In the genomic region with DNA sequence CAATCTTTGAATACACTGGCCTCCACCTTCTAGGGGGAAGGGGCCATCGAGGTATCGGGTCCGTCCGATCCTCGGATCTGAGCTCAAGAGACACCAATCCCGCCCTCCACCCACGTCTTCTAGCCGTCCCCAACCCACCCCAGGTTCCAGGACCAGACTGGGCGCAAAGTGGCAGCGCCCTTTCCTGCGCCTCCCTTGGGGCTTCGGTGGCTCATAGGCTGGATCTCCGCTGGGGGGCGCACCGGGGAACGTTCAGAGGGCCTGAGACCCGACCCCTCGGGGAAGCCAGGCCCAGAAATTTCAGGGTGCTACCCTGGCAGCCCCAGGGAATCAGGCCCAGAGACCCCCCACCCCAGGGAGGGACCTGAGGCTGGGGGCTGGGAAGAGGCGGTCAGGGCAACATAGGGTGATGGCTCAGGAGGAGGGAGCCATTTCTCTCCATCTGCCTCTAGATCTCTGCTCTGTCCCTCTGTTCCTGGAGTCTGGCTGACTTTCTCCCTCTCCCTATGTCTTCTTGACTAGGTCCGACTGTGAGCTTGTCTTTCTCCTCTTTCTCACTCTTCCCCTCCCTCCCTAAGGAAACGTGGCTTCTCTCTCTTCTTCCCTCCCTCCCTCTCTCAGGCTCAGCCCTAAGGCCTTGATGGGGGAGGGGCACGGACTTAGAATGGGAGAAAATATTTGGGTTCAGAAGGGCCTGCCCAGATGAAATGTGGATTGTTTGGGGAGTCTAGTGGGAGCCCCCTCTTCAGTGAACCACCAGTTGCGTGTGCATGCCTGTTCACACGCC, we compare ENCODE assay signal across 9 cellular contexts. TPM values are rescaled to one million over a fixed set of nuclear protein-coding genes. Genes with fewer than 3 reads are reported as not detected.
A peak's percentile ranks its signal among the peaks of the same experiment; 100 is the strongest.
DNase-seq lines count a peak whose midpoint lies in the region; ATAC-seq and TF ChIP-seq lines count a peak whose summit lies in the region.
"Had no signal": no experiment of that assay in that cellular context is flagged by ENCODE, and none has a peak within 500 bp of the region (broad histone marks: within the 10 kb centered on the region; RNA-seq: fewer than 3 reads in every experiment).

No MANE protein-coding gene starts in this region.

- peaks cover 43% of the 10 kb centered on the region for H3K36me3 ChIP-seq in SJSA1
- H3K36me3 ChIP-seq in ectodermal cell (ENCODE audit: control insufficient read depth, insufficient read depth, low read length), result no peaks in the 10 kb centered on the region
- H3K36me3 ChIP-seq in muscle layer of colon (ENCODE audit: insufficient read depth, low read length), result no peaks in the 10 kb centered on the region
- no peaks in the 10 kb centered on the region for H3K36me3 ChIP-seq in upper lobe of right lung

- H3K9me3 ChIP-seq in SJSA1 (replicated peaks) (no peaks in the 10 kb centered on the region), ectodermal cell (ENCODE audit: control insufficient read depth, low read length) (no peaks in the 10 kb centered on the region), muscle layer of colon (ENCODE audit: low read length) (no peaks in the 10 kb centered on the region), upper lobe of right lung (no peaks in the 10 kb centered on the region)

- intact Hi-C loops in upper lobe of right lung (cut with DNase I), result no loop called here

- TF ChIP-seq CTCF in upper lobe of right lung (IDR thresholded peaks at IDR 0.05), result peak; percentile 52

- peak; percentile 81 to 86 for DNase-seq in SJSA1 (ENCODE audit: low read depth in 1 of 2, low spot score in 2 of 2)
- peak; percentile 89 for DNase-seq in upper lobe of right lung
- DNase-seq in NCI-H187 (lab: John Stamatoyannopoulos, UW), result no peak
- DNase-seq in Ammon's horn (ENCODE audit: low spot score), result no peak
- DNase-seq in superior temporal gyrus (ENCODE audit: extremely low spot score), result no peak
- DNase-seq: activated B cell treated with CpG ODN at 0.5 μM for 24 hours had no signal

- H3K4me1 ChIP-seq in SJSA1 (replicated peaks) (peaks cover 55% of the 10 kb centered on the region), ectodermal cell (ENCODE audit: control insufficient read depth, insufficient read depth, low read length) (peaks cover 18% of the 10 kb centered on the region), muscle layer of colon (ENCODE audit: insufficient read depth, low read length) (peaks cover 49% of the 10 kb centered on the region), upper lobe of right lung (peaks cover 36% of the 10 kb centered on the region)

- 10 to 11% methylated on average over 23 to 24 of the region's 24 CpGs for WGBS in ectodermal cell, 2 experiments

- H3K27me3 ChIP-seq in SJSA1 (replicated peaks), result no peaks in the 10 kb centered on the region
- H3K27me3 ChIP-seq in ectodermal cell (ENCODE audit: control insufficient read depth, insufficient read depth, low read length, poor library complexity, severe bottlenecking), result peaks cover 11% of the 10 kb centered on the region
- H3K27me3 ChIP-seq in muscle layer of colon (ENCODE audit: control insufficient read depth in 1 of 2, insufficient read depth in 2 of 2, low read length in 2 of 2), result peaks cover 0 to 20% of the 10 kb centered on the region in 2 donors
- H3K27me3 ChIP-seq in upper lobe of right lung, result peaks cover 16% of the 10 kb centered on the region

- H3K9ac ChIP-seq in muscle layer of colon (ENCODE audit: low read length), result peak overlapping the region; percentile 13

- H3K4me3 ChIP-seq in SJSA1 (peak overlapping the region; percentile 71), ectodermal cell (ENCODE audit: insufficient read depth, low read depth, low read length) (peak overlapping the region; percentile 44), muscle layer of colon (ENCODE audit: low read depth in 1 of 2, low read length in 2 of 2) (peak overlapping the region; percentile 54 to 69), upper lobe of right lung (peak overlapping the region; percentile 61)

- peak; percentile 62 for ATAC-seq in GM18502 (IDR thresholded peaks at IDR 0.05; ENCODE audit: poor library complexity, unreplicated experiment)
- peak; percentile 66 for ATAC-seq in upper lobe of right lung

- H3K27ac ChIP-seq in SJSA1 (peak overlapping the region; percentile 79), ectodermal cell (ENCODE audit: insufficient read depth, low read depth, low read length, poor library complexity, severe bottlenecking) (no peak overlapping the region), muscle layer of colon (ENCODE audit: low read depth, low read length) (peak overlapping the region; percentile 53), upper lobe of right lung (peak overlapping the region; percentile 60)

RNA-seq across cellular contexts. Expression of a gene that starts 1.1 kb away (rescaled TPM):
- total RNA-seq in SJSA1 (2014; rRNA removed; shearing (Covaris generic)), result 12.1 and 22.7 TPM in 2 replicates
- polyA plus RNA-seq in ectodermal cell (2013, experiment 1 of 4), result 7.6 TPM
- polyA plus RNA-seq in ectodermal cell (2013, experiment 2 of 4), result 5.4 TPM
- polyA plus RNA-seq in ectodermal cell (2013, experiment 3 of 4), result 6.8 TPM
- 7.0 TPM for polyA plus RNA-seq in ectodermal cell (2013, experiment 4 of 4)
- total RNA-seq in upper lobe of right lung, result 47.4 TPM
- total RNA-seq: activated B cell treated with CpG ODN at 0.5 μM for 24 hours had no signal

Comparison
In these comparisons a context has a peak if more than half of its experiments do, and no peak if none do; other contexts are left out.
1. DNase-seq: peak in SJSA1 (2 of 2) and upper lobe of right lung (single experiment); none in NCI-H187 (0 of 2), Ammon's horn (single experiment) and superior temporal gyrus (single experiment).
2. Peak in every context shown above with its lines, with median percentiles within 50 percentile points of each other: H3K4me3 ChIP-seq.